12 cellular contexts compared by ENCODE assay signal in genomic region chr1:71640131-71640530, GRCh38.
"Had no signal": no experiment of that assay in that cellular context is flagged by ENCODE, and none has a peak within 500 bp of the region (broad histone marks: within the 10 kb centered on the region; RNA-seq: fewer than 3 reads in every experiment).

No MANE protein-coding gene starts in this region.

- H3K27me3 ChIP-seq: foreskin keratinocyte, sigmoid colon had no signal

- H3K36me3 ChIP-seq: lower lobe of right lung, sigmoid colon, thoracic aorta had no signal

- H3K4me1 ChIP-seq: foreskin keratinocyte, lower lobe of right lung had no signal

- ATAC-seq: foreskin keratinocyte; lower lobe of right lung; naive thymus-derived CD8-positive, alpha-beta T cell had no signal

- DNase-seq: activated CD4-positive, alpha-beta T cell treated with anti-CD3 and anti-CD28 coated beads, Interleukin-2, amount 50 U/mL, for 1 hour; activated naive CD4-positive, alpha-beta T cell treated with anti-CD3 and anti-CD28 coated beads, Interleukin-2, amount 50 U/mL, for 16 hours; erythroblast; foreskin keratinocyte; kidney glomerular epithelial cell; lower lobe of right lung; naive thymus-derived CD8-positive, alpha-beta T cell; nucleus accumbens; sigmoid colon; stimulated activated CD4-positive, alpha-beta T cell treated with anti-CD3 and anti-CD28 coated beads, Interleukin-4, amount 100 ng/mL, for 24 hours; T-helper 2 cell had no signal

- H3K27ac ChIP-seq: foreskin keratinocyte, lower lobe of right lung, sigmoid colon, thoracic aorta had no signal

- H3K4me3 ChIP-seq: lower lobe of right lung, sigmoid colon, thoracic aorta had no signal

- H3K9me3 ChIP-seq: lower lobe of right lung, thoracic aorta had no signal
